ENCODE assay signal across 25 cellular contexts in the genomic region with DNA sequence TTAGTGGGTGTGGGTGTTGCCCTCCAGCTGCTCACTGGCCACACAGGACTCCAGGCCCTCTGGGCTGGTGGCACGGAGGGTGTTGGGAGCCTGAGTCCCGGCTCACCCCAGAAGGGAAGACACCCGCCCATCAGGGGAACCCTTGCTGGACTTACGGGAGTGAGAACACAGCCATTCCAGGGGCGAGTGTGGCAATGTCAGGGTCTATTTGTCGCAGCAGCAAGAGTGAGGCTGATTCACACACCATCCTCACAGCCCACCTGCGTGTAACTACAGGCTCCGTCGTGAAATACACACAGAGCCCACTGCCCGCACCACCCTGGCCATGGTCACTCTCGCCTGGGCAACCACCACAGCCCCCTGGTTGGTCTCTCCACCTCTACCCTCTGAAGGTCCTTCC. TPM values are rescaled to one million over a fixed set of nuclear protein-coding genes. Genes with fewer than 3 reads are reported as not detected.
"Had no signal": no experiment of that assay in that cellular context is flagged by ENCODE, and none has a peak within 500 bp of the region (broad histone marks: within the 10 kb centered on the region; RNA-seq: fewer than 3 reads in every experiment).

No MANE protein-coding gene starts in this region.

- ATAC-seq: activated CD4-positive, CD25-positive, alpha-beta regulatory T cell treated with anti-CD3 and anti-CD28 coated beads, Interleukin-2, amount 50 U/mL, for 24 hours; activated CD8-positive, alpha-beta T cell treated with anti-CD3 and anti-CD28 coated beads for 36 hours; activated naive CD4-positive, alpha-beta T cell treated with anti-CD3 and anti-CD28 coated beads, Interleukin-2, amount 50 U/mL, for 72 hours; activated naive CD8-positive, alpha-beta T cell treated with anti-CD3 and anti-CD28 coated beads, Interleukin-2, amount 50 U/mL, for 24 hours; body of pancreas had no signal

- H3K4me2 ChIP-seq: SK-N-SH had no signal

- H3K4me3 Mint-ChIP-seq: activated CD8-positive, alpha-beta T cell treated with anti-CD3 and anti-CD28 coated beads for 36 hours; activated naive CD8-positive, alpha-beta T cell treated with anti-CD3 and anti-CD28 coated beads, Interleukin-2, amount 50 U/mL, for 24 hours had no signal

- H3K4me1 Mint-ChIP-seq: activated naive CD8-positive, alpha-beta T cell treated with anti-CD3 and anti-CD28 coated beads, Interleukin-2, amount 50 U/mL, for 24 hours had no signal

- H3K9me3 ChIP-seq: ascending aorta, body of pancreas, Peyer's patch, SJCRH30, SK-N-SH had no signal

- H3K27me3 Mint-ChIP-seq: activated CD8-positive, alpha-beta T cell treated with anti-CD3 and anti-CD28 coated beads for 36 hours had no signal

- H3K36me3 ChIP-seq: ascending aorta, Peyer's patch, SJCRH30 had no signal

- H3K36me3 Mint-ChIP-seq: activated naive CD4-positive, alpha-beta T cell treated with anti-CD3 and anti-CD28 coated beads, Interleukin-2, amount 50 U/mL, for 72 hours had no signal

- DNase-seq: activated CD4-positive, alpha-beta T cell treated with anti-CD3 and anti-CD28 coated beads for 4 hours; activated CD8-positive, alpha-beta memory T cell treated with anti-CD3 and anti-CD28 coated beads, Interleukin-2, amount 50 U/mL, for 4 hours; activated CD8-positive, alpha-beta T cell treated with anti-CD3 and anti-CD28 coated beads for 36 hours; activated effector memory CD4-positive, alpha-beta T cell treated with anti-CD3 and anti-CD28 coated beads, Interleukin-2, amount 50 U/mL, for 16 hours; activated naive CD4-positive, alpha-beta T cell treated with Interleukin-2 at 50 U/mL for 16 hours; activated naive CD8-positive, alpha-beta T cell treated with anti-CD3 and anti-CD28 coated beads, Interleukin-2, amount 50 U/mL, for 24 hours; amniotic stem cell; body of pancreas; Karpas-422; MM.1S; NCI-H1105; NCI-H1436; NCI-H1694 treated with DMSO at 0.1 percent for 48 hours; NCI-H2029 treated with DMSO at 0.1 percent for 48 hours; NCI-H510A; Peyer's patch; Right ventricle myocardium superior; T-helper 1 cell had no signal

- H3K4me3 ChIP-seq: ascending aorta, body of pancreas, Peyer's patch, SJCRH30 had no signal

- H3K9ac ChIP-seq: SK-N-SH had no signal

- H3K27me3 ChIP-seq: ascending aorta, body of pancreas, Peyer's patch had no signal

- H3K27ac Mint-ChIP-seq: activated CD8-positive, alpha-beta T cell treated with anti-CD3 and anti-CD28 coated beads for 36 hours; activated naive CD4-positive, alpha-beta T cell treated with anti-CD3 and anti-CD28 coated beads, Interleukin-2, amount 50 U/mL, for 72 hours; activated naive CD8-positive, alpha-beta T cell treated with anti-CD3 and anti-CD28 coated beads, Interleukin-2, amount 50 U/mL, for 24 hours had no signal

- H3K27ac ChIP-seq: ascending aorta, body of pancreas, Peyer's patch, RWPE1, SJCRH30 had no signal

- H3K9me3 Mint-ChIP-seq: activated CD8-positive, alpha-beta T cell treated with anti-CD3 and anti-CD28 coated beads for 36 hours; activated naive CD4-positive, alpha-beta T cell treated with anti-CD3 and anti-CD28 coated beads, Interleukin-2, amount 50 U/mL, for 72 hours; activated naive CD8-positive, alpha-beta T cell treated with anti-CD3 and anti-CD28 coated beads, Interleukin-2, amount 50 U/mL, for 24 hours had no signal

- H3K4me1 ChIP-seq: ascending aorta, body of pancreas, Peyer's patch had no signal

RNA-seq across cellular contexts. Expression of a gene that starts 18.5 kb away (rescaled TPM):
- total RNA-seq: activated CD8-positive, alpha-beta T cell treated with anti-CD3 and anti-CD28 coated beads for 36 hours; activated naive CD4-positive, alpha-beta T cell treated with anti-CD3 and anti-CD28 coated beads, Interleukin-2, amount 50 U/mL, for 72 hours; ascending aorta; body of pancreas; Peyer's patch; Right ventricle myocardium superior; T-helper 2 cell treated with Interferon-gamma antibody and Interleukin-4, amounts not matched to agents 100 ng/mL and 5 ng/mL, for 36 hours had no signal
- polyA plus RNA-seq: SK-N-SH had no signal
